7 cellular contexts compared by ENCODE assay signal in the genomic region with DNA sequence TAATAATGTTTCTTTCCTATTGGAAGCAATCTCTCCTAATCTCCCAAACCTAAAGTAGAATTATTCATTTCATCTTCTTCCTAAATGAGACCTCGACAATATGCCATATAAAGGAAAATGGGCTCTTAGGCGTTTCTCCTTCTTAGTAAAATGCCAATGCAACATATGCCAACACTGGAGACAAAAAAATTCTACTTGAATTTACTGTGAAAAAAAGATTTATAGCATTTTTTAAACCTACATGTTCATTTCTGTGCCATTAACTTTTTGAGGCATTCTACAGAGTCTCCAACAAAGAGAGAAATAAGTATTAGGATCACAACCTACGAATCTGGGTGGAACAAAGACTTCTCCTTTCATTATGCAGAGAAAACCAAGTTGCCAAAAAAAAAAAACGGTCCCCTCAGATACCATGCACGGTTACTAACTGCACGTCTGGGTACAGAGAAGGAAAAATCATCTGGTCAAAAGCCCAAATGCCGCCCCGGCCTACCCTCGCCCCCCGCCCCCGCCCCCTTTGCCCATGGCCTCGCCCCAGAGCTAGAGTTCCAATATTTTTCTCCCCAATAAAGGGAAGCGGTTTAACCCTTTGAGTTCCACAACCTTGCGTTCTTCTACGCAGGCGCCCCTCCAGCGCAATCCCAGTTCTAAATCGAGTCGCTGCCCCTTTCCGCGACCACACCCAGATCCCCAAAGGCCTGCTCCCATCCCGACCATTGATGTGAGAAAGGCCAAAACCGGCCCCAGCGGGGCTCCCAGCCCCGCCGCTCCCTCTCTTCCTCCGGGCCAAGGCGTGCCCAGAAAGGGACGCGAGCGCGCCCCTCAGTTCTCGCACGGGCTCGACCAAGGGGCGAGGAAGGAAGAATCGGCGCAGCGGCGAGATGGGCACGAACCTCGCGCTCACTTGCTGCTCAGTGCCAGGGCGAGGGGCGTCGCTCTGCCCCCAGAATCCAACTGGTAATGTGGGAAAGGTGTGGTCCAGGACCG. TPM values are rescaled to one million over a fixed set of nuclear protein-coding genes. Genes with fewer than 3 reads are reported as not detected.
DNase-seq lines count a peak whose midpoint lies in the region; ATAC-seq, FAIRE-seq and TF ChIP-seq lines count a peak whose summit lies in the region.

No MANE protein-coding gene starts in this region.

- H3K27ac ChIP-seq in thymus (ENCODE audit: low read depth): peak overlapping the region; percentile 88

- H3K27ac Mint-ChIP-seq in activated CD8-positive, alpha-beta T cell treated with anti-CD3 and anti-CD28 coated beads for 36 hours: peak overlapping the region; percentile 66

- FAIRE-seq in GM12891 (lab: Jason Lieb, UNC): no peak

- 1% methylated on average over 47 of the region's 47 CpGs for WGBS in thymus

- no peak for TF ChIP-seq POLR2A in GM12891 (IDR thresholded peaks at IDR 0.05; ENCODE audit: low read depth, low read length)

- DNase-seq in GM12891 (ENCODE audit: insufficient read length, low spot score) (peak; percentile 27), Kasumi-1 (lab: John Stamatoyannopoulos, UW) (peak; percentile 49), fibroblast of gingiva (ENCODE audit: low read depth) (peak; percentile 16), myocyte (ENCODE audit: low read depth) (peak; percentile 47)
- DNase-seq in activated CD8-positive, alpha-beta T cell treated with anti-CD3 and anti-CD28 coated beads for 36 hours: peak; percentile 44

- CTCF ChIA-PET in activated CD8-positive, alpha-beta T cell treated with anti-CD3 and anti-CD28 coated beads for 36 hours (lab: Charles Lee): no interaction called here

- no peaks in the 10 kb centered on the region for H3K27me3 ChIP-seq in thymus (ENCODE audit: control insufficient read depth, insufficient read depth)

- TF ChIP-seq CTCF in activated CD8-positive, alpha-beta T cell treated with anti-CD3 and anti-CD28 coated beads for 36 hours (IDR thresholded peaks at IDR 0.05): no peak

- no peaks in the 10 kb centered on the region for H3K36me3 Mint-ChIP-seq in activated CD8-positive, alpha-beta T cell treated with anti-CD3 and anti-CD28 coated beads for 36 hours (ENCODE audit: low read depth)

- peak overlapping the region; percentile 84 for H3K4me3 Mint-ChIP-seq in activated CD8-positive, alpha-beta T cell treated with anti-CD3 and anti-CD28 coated beads for 36 hours

- ATAC-seq in GM21825 (IDR thresholded peaks at IDR 0.05; ENCODE audit: unreplicated experiment): peak; percentile 26
- peak; percentile 8 for ATAC-seq in activated CD8-positive, alpha-beta T cell treated with anti-CD3 and anti-CD28 coated beads for 36 hours

- H3K36me3 ChIP-seq in thymus (ENCODE audit: control insufficient read depth, insufficient read depth): no peaks in the 10 kb centered on the region

- no peaks in the 10 kb centered on the region for H3K4me1 ChIP-seq in thymus (ENCODE audit: control insufficient read depth, insufficient read depth, low read length)

- POLR2A ChIA-PET in activated CD8-positive, alpha-beta T cell treated with anti-CD3 and anti-CD28 coated beads for 36 hours (lab: Charles Lee): interaction anchor here (0.6 kb wide), 1 partner anchor 78 kb away, joined by 3 read pairs; a partner anchor contains a TSS

- intact Hi-C loops in activated CD8-positive, alpha-beta T cell treated with anti-CD3 and anti-CD28 coated beads for 36 hours (cut with micrococcal nuclease): no loop called here

- no peaks in the 10 kb centered on the region for H3K9me3 ChIP-seq in thymus (ENCODE audit: control insufficient read depth)

- H3K4me3 ChIP-seq in thymus (ENCODE audit: low read length): peak overlapping the region; percentile 96

- H3K4me1 Mint-ChIP-seq in activated CD8-positive, alpha-beta T cell treated with anti-CD3 and anti-CD28 coated beads for 36 hours (ENCODE audit: low read depth): peaks cover 12% of the 10 kb centered on the region

- H3K27me3 Mint-ChIP-seq in activated CD8-positive, alpha-beta T cell treated with anti-CD3 and anti-CD28 coated beads for 36 hours: no peaks in the 10 kb centered on the region

- H3K9me3 Mint-ChIP-seq in activated CD8-positive, alpha-beta T cell treated with anti-CD3 and anti-CD28 coated beads for 36 hours: no peaks in the 10 kb centered on the region

TF ChIP-seq in GM12891, 5 proteins besides CTCF, POLR2A, EP300 and RAD21:
- TF ChIP-seq POLR2AphosphoS5 (IDR thresholded peaks at IDR 0.05; ENCODE audit: low read depth, low read length): no peak

RNA-seq across cellular contexts. Expression of a gene that starts 1.0 kb away (rescaled TPM):
- polyA plus RNA-seq in GM12891 (2012; ENCODE audit: low read depth, missing spikeins): 3.0 TPM
- total RNA-seq in activated CD8-positive, alpha-beta T cell treated with anti-CD3 and anti-CD28 coated beads for 36 hours: 1 to 10 TPM; 7.2 to 8.4 TPM
- 20.0 and 20.2 TPM in 2 replicates for total RNA-seq in myocyte
- polyA plus RNA-seq in myocyte (2012): 9.4 TPM
- polyA plus RNA-seq in thymus: 7.8 TPM

RNA-seq across cellular contexts. Expression of a gene that starts 34.9 kb away (rescaled TPM):
- 23.0 TPM for polyA plus RNA-seq in GM12891 (2012; ENCODE audit: low read depth, missing spikeins)
- total RNA-seq in activated CD8-positive, alpha-beta T cell treated with anti-CD3 and anti-CD28 coated beads for 36 hours: 10 to 100 TPM; 18.5 to 19.0 TPM
- 83.4 and 93.5 TPM in 2 replicates for total RNA-seq in myocyte
- 67.7 TPM for polyA plus RNA-seq in myocyte (2012)
- polyA plus RNA-seq in thymus: 40.6 TPM

RNA-seq across cellular contexts. Expression of a gene that starts 49.6 kb away (rescaled TPM):
- polyA plus RNA-seq in GM12891 (2012; ENCODE audit: low read depth, missing spikeins): 19.4 TPM
- 10 to 100 TPM; 21.8 to 23.4 TPM for total RNA-seq in activated CD8-positive, alpha-beta T cell treated with anti-CD3 and anti-CD28 coated beads for 36 hours
- 30.5 and 34.3 TPM in 2 replicates for total RNA-seq in myocyte
- 36.6 TPM for polyA plus RNA-seq in myocyte (2012)
- 30.0 TPM for polyA plus RNA-seq in thymus

Comparison
In these comparisons a context has a peak if more than half of its experiments do, and no peak if none do; other contexts are left out.
1. Peak in every context shown above with its lines: DNase-seq, ATAC-seq, H3K4me3 ChIP-seq and H3K27ac ChIP-seq.